18 cellular contexts compared by ENCODE assay signal in the genomic region with DNA sequence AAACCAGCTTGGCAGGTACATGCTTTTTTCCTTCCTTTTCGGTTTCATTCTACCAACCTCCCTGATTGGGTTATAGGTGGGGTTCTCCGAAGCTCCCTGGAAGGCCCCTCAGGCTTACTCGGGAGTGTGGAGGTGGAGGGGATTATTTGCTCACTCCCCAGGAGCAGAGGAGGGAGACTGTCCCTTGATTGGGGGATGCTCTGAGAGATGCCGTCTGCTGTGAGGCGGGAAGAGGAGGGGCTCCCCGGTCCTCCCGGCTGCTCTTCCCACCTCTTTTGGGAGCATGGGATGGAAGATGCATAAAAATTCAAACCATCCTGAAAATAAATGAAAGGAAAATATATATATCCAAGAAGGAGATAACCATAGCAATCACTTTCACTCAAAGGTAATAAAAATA. TPM values are rescaled to one million over a fixed set of nuclear protein-coding genes. Genes with fewer than 3 reads are reported as not detected.
DNase-seq lines count a peak whose midpoint lies in the region; ATAC-seq and TF ChIP-seq lines count a peak whose summit lies in the region.
"Had no signal": no experiment of that assay in that cellular context is flagged by ENCODE, and none has a peak within 500 bp of the region (broad histone marks: within the 10 kb centered on the region; RNA-seq: fewer than 3 reads in every experiment).

No MANE protein-coding gene starts in this region.

- no peak for DNase-seq in HFFc6
- peak; percentile 25 for DNase-seq in NCI-H2227 treated with DMSO at 0.1 percent for 48 hours (lab: John Stamatoyannopoulos, UW)
- DNase-seq in left kidney (ENCODE audit: low read depth, low spot score), result peak; percentile 17
- DNase-seq in gastrocnemius medialis, result no peak
- DNase-seq in T-helper 2 cell, result no peak
- DNase-seq: ACHN; C1 segment of cervical spinal cord; CD8-positive, alpha-beta memory T cell; KG1; NCI-H1105 treated with DMSO at 0.1 percent for 48 hours; NCI-H187 treated with DMSO at 0.1 percent for 48 hours; NCI-H446; NCI-H526 treated with DMSO at 0.1 percent for 48 hours; Peyer's patch had no signal

- in situ Hi-C loops in gastrocnemius medialis (cut with MboI; ENCODE audit: low sequenced_read_pairs in 4 of 4), result no loop called here

- peaks cover 8% of the 10 kb centered on the region for H3K27me3 Mint-ChIP-seq in HFFc6 (ENCODE audit: insufficient read depth)

- no peak for TF ChIP-seq POLR2A in gastrocnemius medialis (IDR thresholded peaks at IDR 0.05)

- peak overlapping the region; percentile 51 for H3K4me3 Mint-ChIP-seq in HFFc6
- H3K4me3 Mint-ChIP-seq: CD8-positive, alpha-beta memory T cell had no signal

- peak overlapping the region; percentile 32 to 84 (median 72) for H3K27ac ChIP-seq in gastrocnemius medialis
- H3K27ac ChIP-seq: Peyer's patch had no signal

- intact Hi-C loops in gastrocnemius medialis (cut with DNase I; ENCODE audit: low total_unique reads), result no loop called here

- H3K9me3 ChIP-seq in gastrocnemius medialis, result no peaks in the 10 kb centered on the region
- H3K9me3 ChIP-seq: HAP-1, Peyer's patch had no signal

- H3K36me3 Mint-ChIP-seq in HFFc6 (ENCODE audit: low read depth), result peaks cover 6% of the 10 kb centered on the region; the same call in 1 of the 2 replicates
- H3K36me3 Mint-ChIP-seq: CD8-positive, alpha-beta memory T cell had no signal

- peaks cover 12 to 19% of the 10 kb centered on the region in 2 donors for H3K4me1 ChIP-seq in gastrocnemius medialis
- H3K4me1 ChIP-seq: HAP-1, Peyer's patch had no signal

- H3K4me1 Mint-ChIP-seq in HFFc6 (ENCODE audit: low read depth), result peaks cover 27% of the 10 kb centered on the region
- H3K4me1 Mint-ChIP-seq: CD8-positive, alpha-beta memory T cell had no signal

- no peaks in the 10 kb centered on the region for H3K36me3 ChIP-seq in gastrocnemius medialis
- H3K36me3 ChIP-seq: HAP-1, Peyer's patch had no signal

- no peak overlapping the region for H3K4me3 ChIP-seq in gastrocnemius medialis
- H3K4me3 ChIP-seq: HAP-1, Peyer's patch had no signal

- no peaks in the 10 kb centered on the region for H3K27me3 ChIP-seq in gastrocnemius medialis
- H3K27me3 ChIP-seq: Peyer's patch had no signal

- no peaks in the 10 kb centered on the region for H3K9me3 Mint-ChIP-seq in HFFc6
- H3K9me3 Mint-ChIP-seq: CD8-positive, alpha-beta memory T cell had no signal

- no peak for TF ChIP-seq CTCF in HFFc6 (IDR thresholded peaks at IDR 0.05)
- no peak for TF ChIP-seq CTCF in gastrocnemius medialis (IDR thresholded peaks at IDR 0.05 in 4 of 5, conservative IDR thresholded peaks at IDR 0.05 in 1 of 5)

- peak in 1 of 2 donors; percentile 8 for ATAC-seq in gastrocnemius medialis
- ATAC-seq in HG02678 (IDR thresholded peaks at IDR 0.05; ENCODE audit: unreplicated experiment), result no peak
- ATAC-seq in GM19324 (IDR thresholded peaks at IDR 0.05; ENCODE audit: low FRiP score, unreplicated experiment), result no peak
- no peak for ATAC-seq in HG03439 (IDR thresholded peaks at IDR 0.05; ENCODE audit: unreplicated experiment)

- H3K27ac Mint-ChIP-seq in HFFc6, result no peak overlapping the region

RNA-seq across cellular contexts. Expression of gene RPTOR, which starts 16.1 kb away (rescaled TPM):
- 10 to 100 TPM; 34.4 to 39.2 (median 35.5) TPM for total RNA-seq in HFFc6 (2021; fragmentation: NEBNext Ultra II Directional; extraction: Animal tissue kit (Norgen Biotek cat#: 25700))
- total RNA-seq in gastrocnemius medialis, result 10 to 100 TPM; 47.6 to 56.9 (median 55.4) TPM

RNA-seq across cellular contexts. Expression of gene NPTX1, which starts 52.1 kb away (rescaled TPM):
- 1 to 10 TPM in 4 of 6 experiments, under 1 TPM in 2; 0.26 to 2.9 (median 2.6) TPM for total RNA-seq in HFFc6 (2021; fragmentation: NEBNext Ultra II Directional; extraction: Animal tissue kit (Norgen Biotek cat#: 25700))
- total RNA-seq in gastrocnemius medialis, result 1 to 10 TPM in 1 of 4 donors, under 1 TPM in 3; 0.07 to 2.4 (median 0.21) TPM

Comparison
In these comparisons a context has a peak if more than half of its experiments do, and no peak if none do; other contexts are left out.
1. DNase-seq: peak in NCI-H2227 treated with DMSO at 0.1 percent for 48 hours (single experiment) and left kidney (single experiment); none in HFFc6 (single experiment), gastrocnemius medialis (0 of 2) and T-helper 2 cell (0 of 5).